9 cellular contexts compared by ENCODE assay signal in genomic region chr1:54273837-54274192, GRCh38.
DNase-seq lines count a peak whose midpoint lies in the region; ATAC-seq, FAIRE-seq and TF ChIP-seq lines count a peak whose summit lies in the region.
"Had no signal": no experiment of that assay in that cellular context is flagged by ENCODE, and none has a peak within 500 bp of the region (broad histone marks: within the 10 kb centered on the region; RNA-seq: fewer than 3 reads in every experiment).

No MANE protein-coding gene starts in this region.

- peak overlapping the region; percentile 97 for H3K27ac ChIP-seq in fibroblast of lung (ENCODE audit: insufficient read depth, low read length)
- peak overlapping the region; percentile 57 for H3K27ac ChIP-seq in osteoblast (ENCODE audit: low read depth, low read length)

- H3K4me3 Mint-ChIP-seq in natural killer cell = no peak overlapping the region
- H3K4me3 Mint-ChIP-seq in activated CD8-positive, alpha-beta T cell treated with anti-CD3 and anti-CD28 coated beads, Interleukin-2, amount 10 ng/mL, durations not matched to agents 7 days and 5 days = no peak overlapping the region

- H3K79me2 ChIP-seq in fibroblast of lung (ENCODE audit: control insufficient read depth, insufficient read depth, low read length) = no peaks in the 10 kb centered on the region
- peaks cover 3% of the 10 kb centered on the region for H3K79me2 ChIP-seq in osteoblast (ENCODE audit: insufficient read depth, low read length)

- ATAC-seq in GM18873 (IDR thresholded peaks at IDR 0.05; ENCODE audit: low FRiP score, unreplicated experiment) (no peak), natural killer cell (no peak)
- no peak for ATAC-seq in activated CD8-positive, alpha-beta T cell treated with anti-CD3 and anti-CD28 coated beads, Interleukin-2, amount 10 ng/mL, durations not matched to agents 7 days and 5 days

- H3K4me3 ChIP-seq in fibroblast of lung (replicated peaks in 1 of 4; ENCODE audit: control extremely low read depth in 1 of 4, insufficient read depth in 1 of 4, low read depth in 3 of 4, low read length in 4 of 4) = peak overlapping the region in 1 of 4 experiments; percentile 22
- no peak overlapping the region for H3K4me3 ChIP-seq in osteoblast (ENCODE audit: insufficient read depth, low read length)

- H2AFZ ChIP-seq in fibroblast of lung (ENCODE audit: low read length) (no peak overlapping the region), osteoblast (ENCODE audit: low read length) (no peak overlapping the region)

- H3K36me3 ChIP-seq in fibroblast of lung (ENCODE audit: control insufficient read depth, insufficient read depth, low read length) (no peaks in the 10 kb centered on the region), osteoblast (ENCODE audit: insufficient read depth, low read length) (no peaks in the 10 kb centered on the region)

- H3K4me2 ChIP-seq in fibroblast of lung (ENCODE audit: extremely low read depth, insufficient read depth, low read length) (peak overlapping the region; percentile 79), osteoblast (ENCODE audit: insufficient read depth, low read length) (no peak overlapping the region)

- H3K27me3 ChIP-seq in fibroblast of lung (ENCODE audit: control insufficient read depth, insufficient read depth, low read length) = no peaks in the 10 kb centered on the region
- no peaks in the 10 kb centered on the region for H3K27me3 ChIP-seq in osteoblast (ENCODE audit: insufficient read depth, low read length)

- FAIRE-seq in D721Med (lab: Jason Lieb, UNC) = no peak

- no peaks in the 10 kb centered on the region for H3K27me3 Mint-ChIP-seq in natural killer cell (ENCODE audit: low read depth in 2 of 2)
- no peaks in the 10 kb centered on the region for H3K27me3 Mint-ChIP-seq in activated CD8-positive, alpha-beta T cell treated with anti-CD3 and anti-CD28 coated beads, Interleukin-2, amount 10 ng/mL, durations not matched to agents 7 days and 5 days (ENCODE audit: low read depth)

- POLR2A ChIA-PET in activated CD8-positive, alpha-beta T cell treated with anti-CD3 and anti-CD28 coated beads, Interleukin-2, amount 10 ng/mL, durations not matched to agents 7 days and 5 days (lab: Charles Lee) = no interaction called here

- H4K20me1 ChIP-seq in fibroblast of lung (ENCODE audit: control insufficient read depth, extremely low read depth, insufficient read depth, low read length) (no peaks in the 10 kb centered on the region), osteoblast (ENCODE audit: insufficient read depth, low read length) (peaks cover 6% of the 10 kb centered on the region)

- no peak overlapping the region for H3K27ac Mint-ChIP-seq in natural killer cell
- no peak overlapping the region for H3K27ac Mint-ChIP-seq in activated CD8-positive, alpha-beta T cell treated with anti-CD3 and anti-CD28 coated beads, Interleukin-2, amount 10 ng/mL, durations not matched to agents 7 days and 5 days

- peak overlapping the region; percentile 63 for H3K9ac ChIP-seq in fibroblast of lung (ENCODE audit: insufficient read depth, low read length)

- peaks cover 45% of the 10 kb centered on the region for H3K4me1 ChIP-seq in fibroblast of lung (ENCODE audit: control insufficient read depth, extremely low read depth, insufficient read depth, low read length)
- peaks cover 33% of the 10 kb centered on the region for H3K4me1 ChIP-seq in osteoblast (ENCODE audit: insufficient read depth, low read length)

- peaks cover 71 to 72% of the 10 kb centered on the region in 2 donors for H3K4me1 Mint-ChIP-seq in natural killer cell
- peaks cover 55% of the 10 kb centered on the region for H3K4me1 Mint-ChIP-seq in activated CD8-positive, alpha-beta T cell treated with anti-CD3 and anti-CD28 coated beads, Interleukin-2, amount 10 ng/mL, durations not matched to agents 7 days and 5 days (ENCODE audit: low read depth)

- TF ChIP-seq CTCF in D721Med (IDR thresholded peaks at IDR 0.05; ENCODE audit: insufficient read depth, missing control alignments) = no peak
- TF ChIP-seq CTCF in fibroblast of lung (conservative IDR thresholded peaks at IDR 0.05 in 1 of 2, IDR thresholded peaks at IDR 0.05 in 1 of 2; ENCODE audit: low read depth in 1 of 2, low read length in 2 of 2) = no peak
- no peak for TF ChIP-seq CTCF in osteoblast (IDR thresholded peaks at IDR 0.05; ENCODE audit: extremely low read depth, low read depth, low read length)
- TF ChIP-seq CTCF in natural killer cell (IDR thresholded peaks at IDR 0.05) = no peak

- CTCF ChIA-PET in activated CD8-positive, alpha-beta T cell treated with anti-CD3 and anti-CD28 coated beads, Interleukin-2, amount 10 ng/mL, durations not matched to agents 7 days and 5 days (lab: Charles Lee) = interaction anchor here (1.8 kb wide), 1 partner anchor 216 kb away, joined by 4 read pairs; no protein-coding TSS in a partner anchor

- H3K9me3 Mint-ChIP-seq in natural killer cell = no peaks in the 10 kb centered on the region
- H3K9me3 Mint-ChIP-seq in activated CD8-positive, alpha-beta T cell treated with anti-CD3 and anti-CD28 coated beads, Interleukin-2, amount 10 ng/mL, durations not matched to agents 7 days and 5 days (ENCODE audit: insufficient read depth) = no peaks in the 10 kb centered on the region

- H3K36me3 Mint-ChIP-seq in natural killer cell = no peaks in the 10 kb centered on the region
- H3K36me3 Mint-ChIP-seq in activated CD8-positive, alpha-beta T cell treated with anti-CD3 and anti-CD28 coated beads, Interleukin-2, amount 10 ng/mL, durations not matched to agents 7 days and 5 days (ENCODE audit: low read depth) = peaks cover 11% of the 10 kb centered on the region

- no peaks in the 10 kb centered on the region for H3K9me3 ChIP-seq in fibroblast of lung (ENCODE audit: control insufficient read depth, insufficient read depth, low read depth, low read length)
- no peaks in the 10 kb centered on the region for H3K9me3 ChIP-seq in osteoblast (ENCODE audit: low read depth, low read length)

- intact Hi-C loops in natural killer cell (cut with micrococcal nuclease) = no loop called here

- DNase-seq in D721Med (ENCODE audit: insufficient read length, low spot score) (peak; percentile 88), NCI-H69 (lab: John Stamatoyannopoulos, UW) (peak; percentile 93), fibroblast of lung (ENCODE audit: low read depth in 2 of 2) (no peak), osteoblast (ENCODE audit: insufficient read length, low spot score, missing footprints) (no peak), DMS153 treated with DMSO at 0.1 percent for 48 hours (lab: John Stamatoyannopoulos, UW; ENCODE audit: unreplicated experiment) (no peak), natural killer cell (no peak)
- no peak for DNase-seq in activated CD8-positive, alpha-beta T cell treated with anti-CD3 and anti-CD28 coated beads, Interleukin-2, amount 10 ng/mL, durations not matched to agents 7 days and 5 days
- DNase-seq: SIG-M5 had no signal

Comparison
In these comparisons a context has a peak if more than half of its experiments do, and no peak if none do; other contexts are left out.
1. DNase-seq: peak in D721Med (single experiment) and NCI-H69 (single experiment); none in fibroblast of lung (0 of 2), osteoblast (single experiment), DMS153 treated with DMSO at 0.1 percent for 48 hours (single experiment), natural killer cell (single experiment) and activated CD8-positive, alpha-beta T cell treated with anti-CD3 and anti-CD28 coated beads, Interleukin-2, amount 10 ng/mL, durations not matched to agents 7 days and 5 days (single experiment).